ENCODE assay signal across 3 cellular contexts in the genomic region with DNA sequence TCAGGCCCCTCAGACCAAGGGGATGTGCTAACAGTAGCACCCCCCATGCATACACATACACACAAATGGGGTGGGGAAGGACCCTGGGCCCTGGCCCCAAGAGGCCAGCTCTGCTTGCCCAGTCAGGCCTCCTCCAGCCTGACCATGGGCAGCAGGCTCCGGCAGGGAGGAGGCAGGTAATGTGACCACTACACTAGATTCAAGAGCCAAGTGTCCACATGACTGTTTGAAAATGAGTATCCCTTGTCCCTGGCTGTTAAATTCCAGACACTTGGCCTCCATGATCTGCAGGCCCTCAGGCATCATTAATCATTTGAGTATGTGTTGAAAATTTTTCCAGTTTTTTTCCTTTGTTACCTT.
TF ChIP-seq lines count a peak whose summit lies in the region.

No MANE protein-coding gene starts in this region.

TF ChIP-seq in H1, 55 proteins besides CTCF, POLR2A, EP300 and RAD21:
- no peak for TF ChIP-seq POU5F1 (IDR thresholded peaks at IDR 0.05; ENCODE audit: low read depth, low read length)
- TF ChIP-seq, protein P1, sequence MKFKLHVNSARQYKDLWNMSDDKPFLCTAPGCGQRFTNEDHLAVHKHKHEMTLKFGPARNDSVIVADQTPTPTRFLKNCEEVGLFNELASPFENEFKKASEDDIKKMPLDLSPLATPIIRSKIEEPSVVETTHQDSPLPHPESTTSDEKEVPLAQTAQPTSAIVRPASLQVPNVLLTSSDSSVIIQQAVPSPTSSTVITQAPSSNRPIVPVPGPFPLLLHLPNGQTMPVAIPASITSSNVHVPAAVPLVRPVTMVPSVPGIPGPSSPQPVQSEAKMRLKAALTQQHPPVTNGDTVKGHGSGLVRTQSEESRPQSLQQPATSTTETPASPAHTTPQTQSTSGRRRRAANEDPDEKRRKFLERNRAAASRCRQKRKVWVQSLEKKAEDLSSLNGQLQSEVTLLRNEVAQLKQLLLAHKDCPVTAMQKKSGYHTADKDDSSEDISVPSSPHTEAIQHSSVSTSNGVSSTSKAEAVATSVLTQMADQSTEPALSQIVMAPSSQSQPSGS (IDR thresholded peaks at IDR 0.05; ENCODE audit: low read length): no peak
- no peak for TF ChIP-seq TCF12 (IDR thresholded peaks at IDR 0.05; ENCODE audit: low read depth, low read length)
- TF ChIP-seq SP1 (IDR thresholded peaks at IDR 0.05; ENCODE audit: low read depth, low read length): no peak
- TF ChIP-seq RXRA (IDR thresholded peaks at IDR 0.05; ENCODE audit: insufficient read depth, low read depth, low read length): no peak
- TF ChIP-seq FOSL1 (IDR thresholded peaks at IDR 0.05; ENCODE audit: insufficient read depth, low read depth, low read length): no peak
- TF ChIP-seq SIX5 (IDR thresholded peaks at IDR 0.05; ENCODE audit: low read depth, low read length): no peak
- TF ChIP-seq, protein P2, sequence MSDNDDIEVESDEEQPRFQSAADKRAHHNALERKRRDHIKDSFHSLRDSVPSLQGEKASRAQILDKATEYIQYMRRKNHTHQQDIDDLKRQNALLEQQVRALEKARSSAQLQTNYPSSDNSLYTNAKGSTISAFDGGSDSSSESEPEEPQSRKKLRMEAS (IDR thresholded peaks at IDR 0.05): no peak
- TF ChIP-seq BACH1 (IDR thresholded peaks at IDR 0.05; ENCODE audit: low read length): no peak
- TF ChIP-seq TEAD4 (IDR thresholded peaks at IDR 0.05; ENCODE audit: low read depth, low read length): no peak
- TF ChIP-seq PHF8 (conservative IDR thresholded peaks at IDR 0.05; ENCODE audit: low read depth, low read length): no peak
- TF ChIP-seq CHD2 (IDR thresholded peaks at IDR 0.05; ENCODE audit: low read length): no peak
- no peak for TF ChIP-seq JUND (IDR thresholded peaks at IDR 0.05; ENCODE audit: low read length)
- TF ChIP-seq ASH2L (IDR thresholded peaks at IDR 0.05; ENCODE audit: low read length): no peak
- TF ChIP-seq KDM5A (IDR thresholded peaks at IDR 0.05; ENCODE audit: low read length): no peak
- TF ChIP-seq YY1 (IDR thresholded peaks at IDR 0.05; ENCODE audit: low read depth, low read length): no peak
- no peak for TF ChIP-seq NANOG (IDR thresholded peaks at IDR 0.05; ENCODE audit: insufficient read depth, low read depth, low read length, poor library complexity, severe bottlenecking)
- TF ChIP-seq TBP (IDR thresholded peaks at IDR 0.05; ENCODE audit: low read depth, low read length): no peak
- TF ChIP-seq GTF2F1 (IDR thresholded peaks at IDR 0.05; ENCODE audit: borderline replicate concordance, low read depth, low read length): no peak
TF ChIP-seq in H1: peak in this region for 0.

TF ChIP-seq in liver, 16 proteins besides CTCF, POLR2A, EP300 and RAD21:
- TF ChIP-seq RXRA (IDR thresholded peaks at IDR 0.05) (no peak), SP1 (IDR thresholded peaks at IDR 0.05) (no peak), EGR1 (IDR thresholded peaks at IDR 0.05; ENCODE audit: low read depth in 2 of 2) (no peak), FOXA2 (IDR thresholded peaks at IDR 0.05) (no peak), HNF4G (IDR thresholded peaks at IDR 0.05) (no peak), GABPA (IDR thresholded peaks at IDR 0.05 in 1 of 2, conservative IDR thresholded peaks at IDR 0.05 in 1 of 2) (no peak)
- TF ChIP-seq, protein P3, sequence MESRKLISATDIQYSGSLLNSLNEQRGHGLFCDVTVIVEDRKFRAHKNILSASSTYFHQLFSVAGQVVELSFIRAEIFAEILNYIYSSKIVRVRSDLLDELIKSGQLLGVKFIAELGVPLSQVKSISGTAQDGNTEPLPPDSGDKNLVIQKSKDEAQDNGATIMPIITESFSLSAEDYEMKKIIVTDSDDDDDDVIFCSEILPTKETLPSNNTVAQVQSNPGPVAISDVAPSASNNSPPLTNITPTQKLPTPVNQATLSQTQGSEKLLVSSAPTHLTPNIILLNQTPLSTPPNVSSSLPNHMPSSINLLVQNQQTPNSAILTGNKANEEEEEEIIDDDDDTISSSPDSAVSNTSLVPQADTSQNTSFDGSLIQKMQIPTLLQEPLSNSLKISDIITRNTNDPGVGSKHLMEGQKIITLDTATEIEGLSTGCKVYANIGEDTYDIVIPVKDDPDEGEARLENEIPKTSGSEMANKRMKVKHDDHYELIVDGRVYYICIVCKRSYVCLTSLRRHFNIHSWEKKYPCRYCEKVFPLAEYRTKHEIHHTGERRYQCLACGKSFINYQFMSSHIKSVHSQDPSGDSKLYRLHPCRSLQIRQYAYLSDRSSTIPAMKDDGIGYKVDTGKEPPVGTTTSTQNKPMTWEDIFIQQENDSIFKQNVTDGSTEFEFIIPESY (IDR thresholded peaks at IDR 0.05): no peak
- TF ChIP-seq, protein P4, sequence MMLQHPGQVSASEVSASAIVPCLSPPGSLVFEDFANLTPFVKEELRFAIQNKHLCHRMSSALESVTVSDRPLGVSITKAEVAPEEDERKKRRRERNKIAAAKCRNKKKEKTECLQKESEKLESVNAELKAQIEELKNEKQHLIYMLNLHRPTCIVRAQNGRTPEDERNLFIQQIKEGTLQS (IDR thresholded peaks at IDR 0.05): no peak

TF ChIP-seq in HEK293T, 16 proteins besides CTCF, POLR2A, EP300 and RAD21:
- TF ChIP-seq CTBP1 (IDR thresholded peaks at IDR 0.05; ENCODE audit: borderline replicate concordance) (no peak), L3MBTL2 (conservative IDR thresholded peaks at IDR 0.05) (no peak), FOXA1 (IDR thresholded peaks at IDR 0.05) (no peak), FOXM1 (IDR thresholded peaks at IDR 0.05; ENCODE audit: borderline replicate concordance) (no peak), ELF4 (IDR thresholded peaks at IDR 0.05) (no peak), HDGF (IDR thresholded peaks at IDR 0.05; ENCODE audit: borderline replicate concordance) (no peak), SP1 (IDR thresholded peaks at IDR 0.05) (no peak), BHLHE40 (IDR thresholded peaks at IDR 0.05; ENCODE audit: borderline replicate concordance) (no peak), FOXK2 (IDR thresholded peaks at IDR 0.05) (no peak), ZNF384 (IDR thresholded peaks at IDR 0.05) (no peak), SUZ12 (IDR thresholded peaks at IDR 0.05) (no peak), ARNT (IDR thresholded peaks at IDR 0.05) (no peak), TARDBP (IDR thresholded peaks at IDR 0.05) (no peak), NFRKB (IDR thresholded peaks at IDR 0.05) (no peak), LEF1 (IDR thresholded peaks at IDR 0.05; ENCODE audit: borderline replicate concordance) (no peak)
- TF ChIP-seq, protein P5, sequence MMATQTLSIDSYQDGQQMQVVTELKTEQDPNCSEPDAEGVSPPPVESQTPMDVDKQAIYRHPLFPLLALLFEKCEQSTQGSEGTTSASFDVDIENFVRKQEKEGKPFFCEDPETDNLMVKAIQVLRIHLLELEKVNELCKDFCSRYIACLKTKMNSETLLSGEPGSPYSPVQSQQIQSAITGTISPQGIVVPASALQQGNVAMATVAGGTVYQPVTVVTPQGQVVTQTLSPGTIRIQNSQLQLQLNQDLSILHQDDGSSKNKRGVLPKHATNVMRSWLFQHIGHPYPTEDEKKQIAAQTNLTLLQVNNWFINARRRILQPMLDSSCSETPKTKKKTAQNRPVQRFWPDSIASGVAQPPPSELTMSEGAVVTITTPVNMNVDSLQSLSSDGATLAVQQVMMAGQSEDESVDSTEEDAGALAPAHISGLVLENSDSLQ (IDR thresholded peaks at IDR 0.05): no peak
